In genomic region chr5:145855842-145856267, GRCh38 we compare ENCODE assay signal across 10 cellular contexts. TPM values are rescaled to one million over a fixed set of nuclear protein-coding genes. Genes with fewer than 3 reads are reported as not detected.
DNase-seq lines count a peak whose midpoint lies in the region; ATAC-seq and TF ChIP-seq lines count a peak whose summit lies in the region.
"Had no signal": no experiment of that assay in that cellular context is flagged by ENCODE, and none has a peak within 500 bp of the region (broad histone marks: within the 10 kb centered on the region; RNA-seq: fewer than 3 reads in every experiment).

No MANE protein-coding gene starts in this region.

- no peak overlapping the region for H2AK5ac ChIP-seq in mesenchymal stem cell (ENCODE audit: low read length, severe bottlenecking)

- H3K9me3 ChIP-seq in mesenchymal stem cell (ENCODE audit: control insufficient read depth, low read length) = no peaks in the 10 kb centered on the region
- no peaks in the 10 kb centered on the region for H3K9me3 ChIP-seq in thyroid gland

- H3K14ac ChIP-seq in mesenchymal stem cell (ENCODE audit: low read length in 2 of 2) = no peak overlapping the region

- H3K4ac ChIP-seq in mesenchymal stem cell (ENCODE audit: low read depth in 1 of 2, low read length in 2 of 2) = peak overlapping the region in 1 of 2 experiments; percentile 35

- ATAC-seq in GM19455 (IDR thresholded peaks at IDR 0.05; ENCODE audit: unreplicated experiment) = no peak
- no peak for ATAC-seq in GM21360 (IDR thresholded peaks at IDR 0.05; ENCODE audit: unreplicated experiment)

- DNase-seq in M059J (ENCODE audit: low read depth) = peak; percentile 30
- DNase-seq in dorsolateral prefrontal cortex = no peak
- DNase-seq in mesenchymal stem cell = no peak
- DNase-seq in thyroid gland = peak; percentile 51 to 72
- no peak for DNase-seq in NCI-H82 (lab: John Stamatoyannopoulos, UW)
- no peak for DNase-seq in amygdala (lab: John Stamatoyannopoulos, UW)
- DNase-seq: amniotic stem cell, WERI-Rb-1 had no signal

- H3K9ac ChIP-seq in mesenchymal stem cell (ENCODE audit: low read length) = peak overlapping the region; percentile 84

- peak overlapping the region; percentile 89 for H2AFZ ChIP-seq in mesenchymal stem cell (ENCODE audit: low read depth, low read length)

- TF ChIP-seq CTCF in dorsolateral prefrontal cortex (IDR thresholded peaks at IDR 0.05 in 54 of 56, conservative IDR thresholded peaks at IDR 0.05 in 2 of 56; ENCODE audit: low read depth in 1 of 56, partially characterized antibody in 56 of 56) (no peak), thyroid gland (IDR thresholded peaks at IDR 0.05) (no peak)

- H2BK15ac ChIP-seq in mesenchymal stem cell (ENCODE audit: low read depth, poor library complexity, severe bottlenecking) = peak overlapping the region; percentile 88

- intact Hi-C loops in dorsolateral prefrontal cortex (cut with DNase I) (no loop called here), thyroid gland (cut with DNase I) (no loop called here)

- 64% methylated on average over 3 of the region's 4 CpGs for WGBS in mesenchymal stem cell
- WGBS in thyroid gland, 2 donors = 42 to 45% methylated on average over 4 of the region's 4 CpGs

- peak overlapping the region; percentile 3 for H2BK5ac ChIP-seq in mesenchymal stem cell (ENCODE audit: low read depth, low read length, poor library complexity, severe bottlenecking)

- H3K27ac ChIP-seq in dorsolateral prefrontal cortex (peak overlapping the region in 8 of 59 donors; percentile 2 to 80 (median 33)), mesenchymal stem cell (ENCODE audit: low read length, poor library complexity, severe bottlenecking) (peak overlapping the region; percentile 82), thyroid gland (peak overlapping the region; percentile 37 to 64 (median 48))
- H3K27ac ChIP-seq: WERI-Rb-1 had no signal

- no peaks in the 10 kb centered on the region for H3K27me3 ChIP-seq in dorsolateral prefrontal cortex
- H3K27me3 ChIP-seq in mesenchymal stem cell (ENCODE audit: control insufficient read depth in 1 of 2, insufficient read depth in 1 of 2, low read length in 2 of 2) = no peaks in the 10 kb centered on the region
- no peaks in the 10 kb centered on the region for H3K27me3 ChIP-seq in thyroid gland

- peak overlapping the region; percentile 97 for H4K8ac ChIP-seq in mesenchymal stem cell (ENCODE audit: low read length)

- peak overlapping the region in 58 of 59 donors; percentile 28 to 68 (median 48) for H3K4me3 ChIP-seq in dorsolateral prefrontal cortex
- H3K4me3 ChIP-seq in mesenchymal stem cell (ENCODE audit: insufficient read depth in 1 of 2, low read depth in 1 of 2, low read length in 2 of 2) = peak overlapping the region in 1 of 2 experiments; percentile 56
- H3K4me3 ChIP-seq in thyroid gland (replicated peaks in 1 of 3) = peak overlapping the region in 1 of 3 donors; percentile 10

- peak overlapping the region; percentile 95 to 99 for H3K18ac ChIP-seq in mesenchymal stem cell (ENCODE audit: low read depth in 1 of 2, low read length in 2 of 2)

- H2BK120ac ChIP-seq in mesenchymal stem cell (ENCODE audit: low read depth, low read length) = peak overlapping the region; percentile 64

- no peak overlapping the region for H3K23ac ChIP-seq in mesenchymal stem cell (ENCODE audit: low read length in 2 of 2)

- H4K91ac ChIP-seq in mesenchymal stem cell (ENCODE audit: low read length) = peak overlapping the region; percentile 87

- no peaks in the 10 kb centered on the region for H3K36me3 ChIP-seq in mesenchymal stem cell (ENCODE audit: control insufficient read depth in 1 of 2, insufficient read depth in 2 of 2, low read depth in 1 of 2, low read length in 2 of 2)
- no peaks in the 10 kb centered on the region for H3K36me3 ChIP-seq in thyroid gland
- H3K36me3 ChIP-seq: WERI-Rb-1 had no signal

- H3K4me2 ChIP-seq in mesenchymal stem cell (ENCODE audit: low read length, poor library complexity, severe bottlenecking) = peak overlapping the region; percentile 85

- H2BK12ac ChIP-seq in mesenchymal stem cell (ENCODE audit: low read length in 2 of 2) = peak overlapping the region in 1 of 2 experiments; percentile 56

- H3K79me1 ChIP-seq in mesenchymal stem cell (replicated peaks; ENCODE audit: low read length, poor library complexity, severe bottlenecking) = no peaks in the 10 kb centered on the region

- H3K4me1 ChIP-seq in mesenchymal stem cell (ENCODE audit: control insufficient read depth, insufficient read depth, low read depth, low read length) (peaks cover 8% of the 10 kb centered on the region), thyroid gland (peaks cover 20 to 32% of the 10 kb centered on the region in 2 donors)

- TF ChIP-seq POLR2A in thyroid gland (IDR thresholded peaks at IDR 0.05) = no peak

RNA-seq across cellular contexts. Expression of gene GRXCR2, which starts 17.0 kb away (rescaled TPM):
- total RNA-seq in M059J (2014; rRNA removed; shearing (Covaris generic)) = not detected in 2 replicates
- total RNA-seq in dorsolateral prefrontal cortex (1 to 10 TPM in 1 of 120 experiments, under 1 TPM in 6, not detected in 113; 0.23 to 1.2 (median 0.31) TPM), thyroid gland (under 1 TPM in 1 of 4 donors, not detected in 3; 0.13 TPM)
- not detected for polyA plus RNA-seq in mesenchymal stem cell (2013, experiment 1 of 2)
- polyA plus RNA-seq in mesenchymal stem cell (2013, experiment 2 of 2) = not detected

RNA-seq across cellular contexts. Expression of gene PRELID2, which starts 20.7 kb away (rescaled TPM):
- total RNA-seq in M059J (2014; rRNA removed; shearing (Covaris generic)) = 15.0 and 15.5 TPM in 2 replicates
- total RNA-seq in dorsolateral prefrontal cortex = 10 to 100 TPM in 119 of 120 experiments, 1 to 10 TPM in 1; 9.0 to 43.7 (median 22.9) TPM
- 3.5 TPM for polyA plus RNA-seq in mesenchymal stem cell (2013, experiment 1 of 2)
- 3.7 TPM for polyA plus RNA-seq in mesenchymal stem cell (2013, experiment 2 of 2)
- 10 to 100 TPM; 11.5 to 27.9 (median 21.4) TPM for total RNA-seq in thyroid gland

Comparison
In these comparisons a context has a peak if more than half of its experiments do, and no peak if none do; other contexts are left out.
1. DNase-seq: peak in M059J (single experiment) and thyroid gland (2 of 2); none in dorsolateral prefrontal cortex (0 of 10), mesenchymal stem cell (single experiment), NCI-H82 (single experiment) and amygdala (0 of 56).